ENCODE assay signal across 8 cellular contexts in the genomic region with DNA sequence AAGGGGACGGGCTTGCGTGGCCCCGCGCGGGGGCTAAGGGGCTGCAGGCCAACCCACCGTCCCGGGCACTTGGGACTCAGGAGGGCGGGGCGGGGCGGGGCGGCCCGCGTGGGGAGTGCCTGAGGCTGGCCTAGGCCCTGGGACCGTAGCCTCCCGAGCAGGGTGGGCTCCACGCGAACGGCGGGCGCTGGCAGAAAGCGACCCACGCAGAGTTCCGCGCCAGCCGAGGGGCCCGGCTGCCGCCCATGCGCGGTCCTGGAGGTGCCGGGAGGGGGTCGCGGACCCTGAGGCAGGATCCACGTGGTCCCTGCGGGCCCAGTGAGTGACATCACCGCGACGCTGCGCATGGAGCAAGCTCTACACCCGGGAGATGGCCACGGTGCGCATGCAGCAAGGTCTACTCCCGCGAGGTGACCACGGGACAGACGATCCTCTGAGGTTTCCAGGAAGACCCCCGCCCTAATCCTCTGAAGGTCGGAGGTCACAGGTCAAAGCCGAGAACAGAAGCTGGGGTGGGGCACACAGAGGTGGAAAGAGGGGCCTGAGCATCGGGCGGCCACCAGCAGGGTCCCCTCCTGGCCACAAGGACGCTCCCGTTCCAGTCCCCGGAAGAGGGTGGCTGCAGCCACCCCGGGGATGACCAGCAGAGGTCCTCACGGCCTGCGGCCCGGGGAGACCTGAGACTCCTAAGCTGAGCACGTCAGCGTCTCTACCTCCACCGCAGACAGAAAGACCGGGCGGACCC. TPM values are rescaled to one million over a fixed set of nuclear protein-coding genes. Genes with fewer than 3 reads are reported as not detected.
A peak's percentile ranks its signal among the peaks of the same experiment; 100 is the strongest.
DNase-seq lines count a peak whose midpoint lies in the region; ATAC-seq and TF ChIP-seq lines count a peak whose summit lies in the region.

No MANE protein-coding gene starts in this region.

- 0% methylated on average over 14 of the region's 62 CpGs for WGBS in right lobe of liver (ENCODE audit: insufficient coverage, low coverage, low lambda C conversion rate, missing lambda C conversion rate)

- H3K27me3 ChIP-seq in BLaER1 treated with 17β-estradiol and CSF1 and Interleukin-3, amounts not matched to agents 10 nM and 100 nM: no peaks in the 10 kb centered on the region
- no peaks in the 10 kb centered on the region for H3K27me3 ChIP-seq in right lobe of liver

- H3K9ac ChIP-seq in BLaER1 treated with 17β-estradiol and CSF1 and Interleukin-3, amounts not matched to agents 10 nM and 100 nM: peak overlapping the region; percentile 60 to 81 (median 75); a peak in 21 of 22 replicates

- TF ChIP-seq POLR2A in right lobe of liver (IDR thresholded peaks at IDR 0.05) (peak; percentile 69), GM18505 (IDR thresholded peaks at IDR 0.05; ENCODE audit: borderline replicate concordance, extremely low read depth, insufficient read depth, insufficient read length) (no peak)

- peak; percentile 81 to 95 (median 88) for TF ChIP-seq CTCF in right lobe of liver (IDR thresholded peaks at IDR 0.05)

- 0 out of 22 replicates have a peak, but pooled peaks cover 0 to 7% (median 0%) of the 10 kb centered on the region in 11 experiments for H4K20me1 ChIP-seq in BLaER1 treated with 17β-estradiol and CSF1 and Interleukin-3, amounts not matched to agents 10 nM and 100 nM

- intact Hi-C loops in right lobe of liver (cut with DNase I): loop anchor here (5.0 kb wide), 2 partner anchors 42 to 267 kb away; no protein-coding TSS in a partner anchor

- peak overlapping the region in 10 of 11 experiments; percentile 40 to 79 (median 76); a peak in 19 of 22 replicates for H3K27ac ChIP-seq in BLaER1 treated with 17β-estradiol and CSF1 and Interleukin-3, amounts not matched to agents 10 nM and 100 nM
- H3K27ac ChIP-seq in right lobe of liver: peak overlapping the region; percentile 74 to 93 (median 86)

- H3K9me3 ChIP-seq in BLaER1 treated with 17β-estradiol and CSF1 and Interleukin-3, amounts not matched to agents 10 nM and 100 nM (replicated peaks in 1 of 11): no peaks in the 10 kb centered on the region
- H3K9me3 ChIP-seq in right lobe of liver: no peaks in the 10 kb centered on the region

- H3K4me3 ChIP-seq in BLaER1 treated with 17β-estradiol and CSF1 and Interleukin-3, amounts not matched to agents 10 nM and 100 nM: peak overlapping the region; percentile 42 to 68 (median 58)
- H3K4me3 ChIP-seq in right lobe of liver: peak overlapping the region; percentile 56 to 68 (median 60)

- peak overlapping the region; percentile 76 to 94 (median 87) for H3K4me2 ChIP-seq in BLaER1 treated with 17β-estradiol and CSF1 and Interleukin-3, amounts not matched to agents 10 nM and 100 nM

- ATAC-seq in GM21367 (IDR thresholded peaks at IDR 0.05; ENCODE audit: unreplicated experiment): peak; percentile 66
- ATAC-seq in right lobe of liver: peak; percentile 85 to 86 (median 85)
- ATAC-seq in GM18505 (IDR thresholded peaks at IDR 0.05; ENCODE audit: unreplicated experiment): no peak

- DNase-seq in NCI-H2196 treated with DMSO at 0.1 percent for 48 hours (lab: John Stamatoyannopoulos, UW; ENCODE audit: unreplicated experiment): peak; percentile 57
- DNase-seq in activated CD4-positive, alpha-beta T cell treated with anti-CD3 and anti-CD28 coated beads, Interleukin-2, amount 50 U/mL, for 4 hours: peak; percentile 35 to 38
- DNase-seq in effector CD4-positive, alpha-beta T cell: peak; percentile 29
- peak; percentile 87 to 91 (median 90) for DNase-seq in right lobe of liver
- peak; percentile 21 to 37 for DNase-seq in stimulated activated CD8-positive, alpha-beta memory T cell treated with anti-CD3 and anti-CD28 coated beads, Interleukin-4, amount 100 ng/mL, for 4 hours (ENCODE audit: low read depth in 2 of 2, low spot score in 1 of 2)

- no peaks in the 10 kb centered on the region for H3K36me3 ChIP-seq in BLaER1 treated with 17β-estradiol and CSF1 and Interleukin-3, amounts not matched to agents 10 nM and 100 nM
- no peaks in the 10 kb centered on the region for H3K36me3 ChIP-seq in right lobe of liver

- H3K4me1 ChIP-seq in BLaER1 treated with 17β-estradiol and CSF1 and Interleukin-3, amounts not matched to agents 10 nM and 100 nM: peaks cover 25 to 52% (median 39%) of the 10 kb centered on the region in 10 experiments
- peaks cover 0 to 8% (median 4%) of the 10 kb centered on the region in 4 donors for H3K4me1 ChIP-seq in right lobe of liver

RNA-seq across cellular contexts. Expression of a gene that starts 13.5 kb away (rescaled TPM):
- total RNA-seq in right lobe of liver: 10 to 100 TPM in 4 of 6 experiments, 1 to 10 TPM in 2; 4.5 to 24.5 (median 15.7) TPM

Comparison
In these comparisons a context has a peak if more than half of its experiments do, and no peak if none do; other contexts are left out.
1. DNase-seq: peak in every context shown above with its lines; median percentile 90 in right lobe of liver; 57 in NCI-H2196 treated with DMSO at 0.1 percent for 48 hours; 36 in activated CD4-positive, alpha-beta T cell treated with anti-CD3 and anti-CD28 coated beads, Interleukin-2, amount 50 U/mL, for 4 hours; 29 in effector CD4-positive, alpha-beta T cell; 29 in stimulated activated CD8-positive, alpha-beta memory T cell treated with anti-CD3 and anti-CD28 coated beads, Interleukin-4, amount 100 ng/mL, for 4 hours.